ENCODE assay signal across 28 cellular contexts in the genomic region with DNA sequence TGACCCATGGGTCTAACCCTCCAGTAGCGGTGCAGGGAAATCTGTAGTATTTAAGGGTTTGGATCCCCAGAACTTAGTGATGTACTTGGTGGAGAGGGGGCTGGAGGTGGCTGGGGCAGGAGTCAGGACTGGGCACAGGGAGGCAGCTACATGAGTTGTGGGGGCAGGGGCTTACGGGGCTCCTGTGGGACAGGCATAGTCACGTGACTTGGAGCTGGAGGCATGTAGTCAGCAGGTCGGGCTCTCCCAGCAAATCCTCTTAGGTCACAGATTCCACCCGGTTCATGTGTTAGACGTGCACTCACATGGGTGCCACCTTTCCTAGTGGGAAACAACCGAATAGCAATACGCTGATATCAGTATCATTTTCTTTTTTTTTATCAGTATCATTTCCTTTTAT.
"Had no signal": no experiment of that assay in that cellular context is flagged by ENCODE, and none has a peak within 500 bp of the region (broad histone marks: within the 10 kb centered on the region; RNA-seq: fewer than 3 reads in every experiment).

No MANE protein-coding gene starts in this region.

- ATAC-seq: activated CD4-positive, CD25-positive, alpha-beta regulatory T cell treated with anti-CD3 and anti-CD28 coated beads, Interleukin-2, amount 50 U/mL, for 24 hours; activated CD8-positive, alpha-beta T cell treated with anti-CD3 and anti-CD28 coated beads for 36 hours; activated T-cell treated with anti-CD3 and anti-CD28 coated beads, Interleukin-2, amount 50 U/mL, for 4 hours; activated T-helper 17 cell treated with anti-CD3 and anti-CD28 coated beads, Interleukin-2, amount 50 U/mL, for 72 hours; esophagus mucosa; T-helper 17 cell had no signal

- H3K4me3 ChIP-seq: coronary artery, dorsolateral prefrontal cortex had no signal

- FAIRE-seq: astrocyte, bronchial epithelial cell, frontal cortex had no signal

- H3K27me3 ChIP-seq: brain microvascular endothelial cell had no signal

- DNase-seq: activated B cell treated with CpG ODN at 0.5 μM for 24 hours; activated CD4-positive, alpha-beta T cell treated with anti-CD3 and anti-CD28 coated beads for 48 hours; activated CD4-positive, alpha-beta T cell treated with anti-CD3 and anti-CD28 coated beads, Interleukin-2, amount 50 U/mL, for 1 hour; activated CD4-positive, alpha-beta T cell treated with anti-CD3 and anti-CD28 coated beads, Interleukin-2, amount 50 U/mL, for 48 hours; activated CD8-positive, alpha-beta memory T cell treated with anti-CD3 and anti-CD28 coated beads for 24 hours; activated CD8-positive, alpha-beta T cell treated with anti-CD3 and anti-CD28 coated beads for 36 hours; activated effector memory CD4-positive, alpha-beta T cell treated with Interleukin-2 at 50 U/mL for 16 hours; activated gamma-delta T cell treated with Interleukin-2 at 50 U/mL for 16 hours; activated naive CD4-positive, alpha-beta T cell treated with anti-CD3 and anti-CD28 coated beads, Interleukin-2, amount 50 U/mL, for 16 hours; activated naive CD4-positive, alpha-beta T cell treated with Interleukin-2 at 50 U/mL for 16 hours; activated T-cell treated with anti-CD3 and anti-CD28 coated beads, Interleukin-2, amount 50 U/mL, for 4 hours; amniotic stem cell; anterior cingulate cortex; brain microvascular endothelial cell; dorsolateral prefrontal cortex; effector memory CD4-positive, alpha-beta T cell; endodermal cell; foreskin fibroblast; head of caudate nucleus; T-helper 17 cell; T1000 had no signal

- H3K36me3 ChIP-seq: brain microvascular endothelial cell had no signal

- H3K27ac ChIP-seq: brain microvascular endothelial cell, coronary artery, dorsolateral prefrontal cortex had no signal
